25 cellular contexts compared by ENCODE assay signal in genomic region chr6:33383427-33384185, GRCh38.
"Had no signal": no experiment of that assay in that cellular context is flagged by ENCODE, and none has a peak within 500 bp of the region (broad histone marks: within the 10 kb centered on the region; RNA-seq: fewer than 3 reads in every experiment).

No MANE protein-coding gene starts in this region.

- H3K4me1 Mint-ChIP-seq: activated naive CD4-positive, alpha-beta T cell treated with anti-CD3 and anti-CD28 coated beads, Interleukin-2, amount 50 U/mL, for 24 hours; activated naive CD8-positive, alpha-beta T cell treated with anti-CD3 and anti-CD28 coated beads, Interleukin-2, amount 50 U/mL, for 24 hours; activated T-helper 17 cell treated with anti-CD3 and anti-CD28 coated beads, Interleukin-2, amount 50 U/mL, for 72 hours; stimulated activated memory B cell treated with anti-CD40 and anti-IgM and Interleukin-4, amounts not matched to agents 10 μg/mL and 1 μg/mL and 100 μg/mL, for 72 hours had no signal

- H3K4me3 Mint-ChIP-seq: activated CD4-positive, alpha-beta memory T cell treated with anti-CD3 and anti-CD28 coated beads for 36 hours; activated naive CD4-positive, alpha-beta T cell treated with anti-CD3 and anti-CD28 coated beads, Interleukin-2, amount 50 U/mL, for 24 hours; activated naive CD8-positive, alpha-beta T cell treated with anti-CD3 and anti-CD28 coated beads, Interleukin-2, amount 50 U/mL, for 24 hours; activated T-helper 17 cell treated with anti-CD3 and anti-CD28 coated beads, Interleukin-2, amount 50 U/mL, for 72 hours; effector memory CD8-positive, alpha-beta T cell; naive thymus-derived CD8-positive, alpha-beta T cell; stimulated activated memory B cell treated with anti-CD40 and anti-IgM and Interleukin-4, amounts not matched to agents 10 μg/mL and 1 μg/mL and 100 μg/mL, for 72 hours had no signal

- DNase-seq: activated CD4-positive, alpha-beta memory T cell treated with anti-CD3 and anti-CD28 coated beads for 36 hours; activated CD4-positive, alpha-beta T cell treated with anti-CD3 and anti-CD28 coated beads for 4 hours; activated CD8-positive, alpha-beta memory T cell treated with anti-CD3 and anti-CD28 coated beads, Interleukin-2, amount 50 U/mL, for 4 hours; activated naive CD8-positive, alpha-beta T cell treated with anti-CD3 and anti-CD28 coated beads, Interleukin-2, amount 50 U/mL, for 24 hours; activated T-cell treated with anti-CD3 and anti-CD28 coated beads, Interleukin-2, amount 50 U/mL, for 1 hour; amygdala; cortex of kidney; effector memory CD8-positive, alpha-beta T cell; erythroblast; gastrocnemius medialis; left cardiac atrium; midbrain; naive thymus-derived CD8-positive, alpha-beta T cell; psoas muscle; sigmoid colon; stimulated activated CD4-positive, alpha-beta T cell treated with anti-CD3 and anti-CD28 coated beads, Interleukin-4, amount 100 ng/mL, for 24 hours; T-helper 1 cell; transverse colon had no signal

- ATAC-seq: activated naive CD8-positive, alpha-beta T cell treated with anti-CD3 and anti-CD28 coated beads, Interleukin-2, amount 50 U/mL, for 24 hours; activated T-helper 17 cell treated with anti-CD3 and anti-CD28 coated beads, Interleukin-2, amount 50 U/mL, for 72 hours; effector memory CD8-positive, alpha-beta T cell; gastrocnemius medialis; naive thymus-derived CD8-positive, alpha-beta T cell; stimulated activated memory B cell treated with anti-CD40 and anti-IgM and Interleukin-4, amounts not matched to agents 10 μg/mL and 1 μg/mL and 100 μg/mL, for 72 hours had no signal

- H3K79me2 ChIP-seq: hepatocyte, parathyroid adenoma had no signal

- H3K9me3 ChIP-seq: gastrocnemius medialis, psoas muscle, sigmoid colon, transverse colon had no signal

- FAIRE-seq: small intestine had no signal

- H3K27ac ChIP-seq: gastrocnemius medialis, hepatocyte, parathyroid adenoma, psoas muscle, transverse colon, VCaP had no signal

- H3K27ac Mint-ChIP-seq: activated naive CD4-positive, alpha-beta T cell treated with anti-CD3 and anti-CD28 coated beads, Interleukin-2, amount 50 U/mL, for 24 hours; activated T-helper 17 cell treated with anti-CD3 and anti-CD28 coated beads, Interleukin-2, amount 50 U/mL, for 72 hours; effector memory CD8-positive, alpha-beta T cell; naive thymus-derived CD8-positive, alpha-beta T cell; stimulated activated memory B cell treated with anti-CD40 and anti-IgM and Interleukin-4, amounts not matched to agents 10 μg/mL and 1 μg/mL and 100 μg/mL, for 72 hours had no signal

- H2AFZ ChIP-seq: hepatocyte, parathyroid adenoma had no signal

- H3K9me3 Mint-ChIP-seq: activated CD4-positive, alpha-beta memory T cell treated with anti-CD3 and anti-CD28 coated beads for 36 hours; activated naive CD4-positive, alpha-beta T cell treated with anti-CD3 and anti-CD28 coated beads, Interleukin-2, amount 50 U/mL, for 24 hours; activated naive CD8-positive, alpha-beta T cell treated with anti-CD3 and anti-CD28 coated beads, Interleukin-2, amount 50 U/mL, for 24 hours; activated T-helper 17 cell treated with anti-CD3 and anti-CD28 coated beads, Interleukin-2, amount 50 U/mL, for 72 hours; effector memory CD8-positive, alpha-beta T cell; naive thymus-derived CD8-positive, alpha-beta T cell; stimulated activated memory B cell treated with anti-CD40 and anti-IgM and Interleukin-4, amounts not matched to agents 10 μg/mL and 1 μg/mL and 100 μg/mL, for 72 hours had no signal

- H3K4me1 ChIP-seq: gastrocnemius medialis, parathyroid adenoma, psoas muscle, transverse colon had no signal

- H3K4me3 ChIP-seq: gastrocnemius medialis, hepatocyte, psoas muscle, sigmoid colon, transverse colon had no signal

- H3K36me3 ChIP-seq: gastrocnemius medialis, sigmoid colon, transverse colon had no signal

- H3K27me3 Mint-ChIP-seq: activated naive CD4-positive, alpha-beta T cell treated with anti-CD3 and anti-CD28 coated beads, Interleukin-2, amount 50 U/mL, for 24 hours; activated naive CD8-positive, alpha-beta T cell treated with anti-CD3 and anti-CD28 coated beads, Interleukin-2, amount 50 U/mL, for 24 hours; activated T-helper 17 cell treated with anti-CD3 and anti-CD28 coated beads, Interleukin-2, amount 50 U/mL, for 72 hours; effector memory CD8-positive, alpha-beta T cell; naive thymus-derived CD8-positive, alpha-beta T cell; stimulated activated memory B cell treated with anti-CD40 and anti-IgM and Interleukin-4, amounts not matched to agents 10 μg/mL and 1 μg/mL and 100 μg/mL, for 72 hours had no signal

- H3K27me3 ChIP-seq: gastrocnemius medialis, hepatocyte, sigmoid colon, transverse colon had no signal

- H3K9ac ChIP-seq: parathyroid adenoma had no signal

- H3K4me2 ChIP-seq: hepatocyte had no signal
